ENCODE assay signal across 18 cellular contexts in the genomic region with DNA sequence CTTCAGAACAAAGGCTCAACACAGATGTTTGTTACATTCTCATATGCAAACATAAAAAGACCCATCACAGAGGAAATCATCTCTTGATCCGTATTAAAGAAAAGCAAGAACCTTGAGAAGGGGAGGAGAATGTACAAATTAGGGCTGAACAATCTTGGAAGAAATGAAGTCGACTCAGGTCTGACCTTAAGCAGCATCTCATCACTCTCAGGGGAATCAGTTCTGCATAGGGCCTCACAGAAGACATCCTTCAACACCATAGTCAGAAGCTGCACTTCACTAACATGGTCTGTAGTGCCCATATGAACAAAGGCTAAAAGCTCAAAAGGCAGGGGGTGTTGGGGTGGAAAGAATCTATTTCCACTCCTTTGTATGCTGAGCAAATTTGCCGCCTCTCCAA. TPM values are rescaled to one million over a fixed set of nuclear protein-coding genes. Genes with fewer than 3 reads are reported as not detected.
A peak's percentile ranks its signal among the peaks of the same experiment; 100 is the strongest.
DNase-seq lines count a peak whose midpoint lies in the region; ATAC-seq and TF ChIP-seq lines count a peak whose summit lies in the region.
"Had no signal": no experiment of that assay in that cellular context is flagged by ENCODE, and none has a peak within 500 bp of the region (broad histone marks: within the 10 kb centered on the region; RNA-seq: fewer than 3 reads in every experiment).

No MANE protein-coding gene starts in this region.

- peak overlapping the region; percentile 86 for H3K27ac Mint-ChIP-seq in endodermal cell
- H3K27ac Mint-ChIP-seq in natural killer cell = peak overlapping the region; percentile 11 to 41

- TF ChIP-seq CTCF in endodermal cell (conservative IDR thresholded peaks at IDR 0.05) (no peak), natural killer cell (IDR thresholded peaks at IDR 0.05) (no peak), adrenal gland (IDR thresholded peaks at IDR 0.05) (no peak), GM13977 (IDR thresholded peaks at IDR 0.05; ENCODE audit: extremely low read depth, insufficient read depth, missing control alignments) (no peak)

- intact Hi-C loops in natural killer cell (cut with micrococcal nuclease) = no loop called here
- intact Hi-C loops in adrenal gland (cut with DNase I) = loop anchor here in 1 of 2 donors (10.0 kb wide), 1 partner anchor 171 kb away; no protein-coding TSS in a partner anchor

- ATAC-seq in natural killer cell (peak in 1 of 3 donors; percentile 38), HG03460 (IDR thresholded peaks at IDR 0.05; ENCODE audit: unreplicated experiment) (no peak), GM18873 (IDR thresholded peaks at IDR 0.05; ENCODE audit: low FRiP score, unreplicated experiment) (no peak)
- ATAC-seq: HCT116, left lung had no signal

- in situ Hi-C loops in GM13977 (cut with MboI; ENCODE audit: low pct_unique_long_range_greater_than_20kb, low sequenced_read_pairs, unreplicated experiment) = no loop called here

- H3K27ac ChIP-seq in BLaER1 treated with 17β-estradiol and CSF1 and Interleukin-3, amounts not matched to agents 10 nM and 100 nM = 0 out of 22 replicates have a peak overlapping the region, but pooled peaks of 1 of the 11 experiments have one; percentile 5
- peak overlapping the region; percentile 29; the same call in 1 of the 2 replicates for H3K27ac ChIP-seq in HUES64 (ENCODE audit: low read depth, low read length)
- no peak overlapping the region for H3K27ac ChIP-seq in endodermal cell (ENCODE audit: low read depth, low read length)
- peak overlapping the region in 1 of 5 donors; percentile 49 for H3K27ac ChIP-seq in adrenal gland
- H3K27ac ChIP-seq: SJCRH30 had no signal

- H3K4me3 ChIP-seq in BLaER1 treated with 17β-estradiol and CSF1 and Interleukin-3, amounts not matched to agents 10 nM and 100 nM = no peak overlapping the region
- H3K4me3 ChIP-seq in HUES64 (ENCODE audit: low read length) (no peak overlapping the region), endodermal cell (ENCODE audit: low read length) (no peak overlapping the region), adrenal gland (no peak overlapping the region)
- H3K4me3 ChIP-seq: left lung, SJCRH30 had no signal

- DNase-seq in endodermal cell (no peak), natural killer cell (no peak), adrenal gland (no peak), GM13977 (ENCODE audit: low spot score) (no peak)
- DNase-seq: activated CD4-positive, alpha-beta T cell treated with anti-CD3 and anti-CD28 coated beads for 1 hour; activated T-cell treated with anti-CD3 and anti-CD28 coated beads for 4 hours; caudate nucleus; effector memory CD4-positive, alpha-beta T cell; left lung; NCI-H1694 treated with DMSO at 0.1 percent for 48 hours; NCI-H446 treated with DMSO at 0.1 percent for 48 hours; SJCRH30 had no signal

- TF ChIP-seq POLR2A in adrenal gland (IDR thresholded peaks at IDR 0.05) = no peak

- peak overlapping the region in 7 of 11 experiments; percentile 11 to 95 (median 70); a peak in 13 of 22 replicates for H3K4me2 ChIP-seq in BLaER1 treated with 17β-estradiol and CSF1 and Interleukin-3, amounts not matched to agents 10 nM and 100 nM

- no peaks in the 10 kb centered on the region for H3K36me3 ChIP-seq in BLaER1 treated with 17β-estradiol and CSF1 and Interleukin-3, amounts not matched to agents 10 nM and 100 nM
- H3K36me3 ChIP-seq in HUES64 (ENCODE audit: insufficient read depth, low read length) = no peaks in the 10 kb centered on the region
- H3K36me3 ChIP-seq in endodermal cell (ENCODE audit: control insufficient read depth, insufficient read depth, low read length) = peaks cover 39% of the 10 kb centered on the region
- no peaks in the 10 kb centered on the region for H3K36me3 ChIP-seq in adrenal gland (replicated peaks in 1 of 2)
- H3K36me3 ChIP-seq: left lung, SJCRH30 had no signal

- WGBS in HUES64 = 59% methylated on average over 3 of the region's 3 CpGs
- 50 to 58% methylated on average over 2 to 3 of the region's 3 CpGs for WGBS in endodermal cell (ENCODE audit: insufficient coverage in 1 of 2, insufficient read length in 1 of 2), 2 experiments
- WGBS in adrenal gland, 4 donors = 62 to 86% (median 79%) methylated on average over 3 of the region's 3 CpGs

- peaks cover 78% of the 10 kb centered on the region for H3K4me1 Mint-ChIP-seq in endodermal cell
- peaks cover 52 to 57% of the 10 kb centered on the region in 2 donors for H3K4me1 Mint-ChIP-seq in natural killer cell

- H3K4me3 Mint-ChIP-seq in endodermal cell (peak overlapping the region; percentile 11), natural killer cell (peak overlapping the region; percentile 69)
- H3K4me3 Mint-ChIP-seq: neural crest cell had no signal

- H3K36me3 Mint-ChIP-seq in endodermal cell (ENCODE audit: low read depth) (no peaks in the 10 kb centered on the region), natural killer cell (no peaks in the 10 kb centered on the region)

- H3K27me3 ChIP-seq in BLaER1 treated with 17β-estradiol and CSF1 and Interleukin-3, amounts not matched to agents 10 nM and 100 nM = no peaks in the 10 kb centered on the region
- H3K27me3 ChIP-seq in HUES64 (ENCODE audit: insufficient read depth, low read length) = no peaks in the 10 kb centered on the region
- no peaks in the 10 kb centered on the region for H3K27me3 ChIP-seq in endodermal cell (ENCODE audit: control insufficient read depth, insufficient read depth, low read length, poor library complexity, severe bottlenecking)
- H3K27me3 ChIP-seq in adrenal gland = no peaks in the 10 kb centered on the region
- H3K27me3 ChIP-seq: left lung, SJCRH30 had no signal

- H3K9me3 Mint-ChIP-seq in endodermal cell (no peaks in the 10 kb centered on the region), natural killer cell (no peaks in the 10 kb centered on the region)
- H3K9me3 Mint-ChIP-seq: neural crest cell had no signal

- H3K9ac ChIP-seq in BLaER1 treated with 17β-estradiol and CSF1 and Interleukin-3, amounts not matched to agents 10 nM and 100 nM = no peak overlapping the region
- H3K9ac ChIP-seq in HUES64 (ENCODE audit: low read depth, low read length) = no peak overlapping the region
- H3K9ac ChIP-seq in endodermal cell (ENCODE audit: extremely low read depth, low read length, poor library complexity, severe bottlenecking) = no peak overlapping the region

- H3K27me3 Mint-ChIP-seq in endodermal cell (ENCODE audit: insufficient read depth) (no peaks in the 10 kb centered on the region), natural killer cell (ENCODE audit: low read depth in 2 of 2) (no peaks in the 10 kb centered on the region)

- H3K9me3 ChIP-seq in BLaER1 treated with 17β-estradiol and CSF1 and Interleukin-3, amounts not matched to agents 10 nM and 100 nM (replicated peaks in 1 of 11) = no peaks in the 10 kb centered on the region
- H3K9me3 ChIP-seq in HUES64 (ENCODE audit: insufficient read depth, low read depth, low read length) (no peaks in the 10 kb centered on the region), endodermal cell (ENCODE audit: control insufficient read depth, low read length) (no peaks in the 10 kb centered on the region), adrenal gland (replicated peaks in 1 of 3) (no peaks in the 10 kb centered on the region)
- H3K9me3 ChIP-seq: left lung, SJCRH30 had no signal

- peaks cover 8 to 86% (median 23%) of the 10 kb centered on the region in 10 experiments; a peak in 15 of 20 replicates for H3K4me1 ChIP-seq in BLaER1 treated with 17β-estradiol and CSF1 and Interleukin-3, amounts not matched to agents 10 nM and 100 nM
- H3K4me1 ChIP-seq in HUES64 (ENCODE audit: insufficient read depth, low read length) (peaks cover 73% of the 10 kb centered on the region), endodermal cell (ENCODE audit: control insufficient read depth, insufficient read depth, low read length) (peaks cover 20% of the 10 kb centered on the region), adrenal gland (replicated peaks in 1 of 2) (peaks cover 44 to 94% of the 10 kb centered on the region in 2 donors)

- H4K20me1 ChIP-seq in BLaER1 treated with 17β-estradiol and CSF1 and Interleukin-3, amounts not matched to agents 10 nM and 100 nM = no peaks in the 10 kb centered on the region

RNA-seq across cellular contexts. Expression of gene KLF7, which starts 10.2 kb away (rescaled TPM):
- 11.9 TPM for polyA plus RNA-seq in HUES64 (2013, experiment 1 of 2)
- 11.3 TPM for polyA plus RNA-seq in HUES64 (2013, experiment 2 of 2)
- total RNA-seq in endodermal cell (10 to 100 TPM; 27.4 to 27.8 TPM), natural killer cell (10 to 100 TPM; 22.9 to 39.1 (median 32.4) TPM), adrenal gland (10 to 100 TPM; 11.9 to 45.9 (median 25.7) TPM)
- 23.3 TPM for polyA plus RNA-seq in endodermal cell (2013, experiment 1 of 2)
- polyA plus RNA-seq in endodermal cell (2013, experiment 2 of 2) = 22.4 TPM
- polyA plus RNA-seq in adrenal gland = 10 to 100 TPM in 1 of 3 donors, 1 to 10 TPM in 2; 3.6 to 17.0 (median 6.8) TPM
